2 cellular contexts compared by ENCODE assay signal in the genomic region with DNA sequence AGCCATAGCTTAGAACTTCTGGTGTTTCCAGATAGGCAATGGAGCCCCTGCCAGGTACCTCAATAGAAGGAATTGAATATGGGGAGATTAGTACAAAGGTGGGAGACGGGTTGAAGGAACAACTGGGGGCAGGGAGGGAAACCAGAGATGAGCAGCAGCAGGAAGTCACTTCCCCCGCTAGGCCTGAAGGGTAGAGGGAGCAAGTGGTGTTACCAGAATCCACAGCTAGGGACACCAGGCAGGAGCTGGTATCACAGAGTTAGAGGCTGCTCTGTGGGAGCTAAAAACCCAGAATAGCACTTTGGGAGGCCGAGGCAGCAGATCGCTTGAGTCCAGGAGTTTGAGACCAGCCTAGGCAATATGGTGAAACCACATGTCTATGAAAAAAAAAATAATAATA.
TF ChIP-seq lines count a peak whose summit lies in the region.

No MANE protein-coding gene starts in this region.

TF ChIP-seq in HEK293T, 16 proteins besides CTCF, POLR2A, EP300 and RAD21:
- TF ChIP-seq SP1 (IDR thresholded peaks at IDR 0.05) = no peak
- TF ChIP-seq L3MBTL2 (conservative IDR thresholded peaks at IDR 0.05) = no peak
- no peak for TF ChIP-seq BHLHE40 (IDR thresholded peaks at IDR 0.05; ENCODE audit: borderline replicate concordance)
- no peak for TF ChIP-seq CTBP1 (IDR thresholded peaks at IDR 0.05; ENCODE audit: borderline replicate concordance)

TF ChIP-seq in K562, 482 proteins besides CTCF, POLR2A, EP300 and RAD21:
- TF ChIP-seq POLR3G (IDR thresholded peaks at IDR 0.05; ENCODE audit: extremely low read depth, insufficient read length, insufficient replicate concordance) (no peak), ESRRB (CRISPR knock-in tag; IDR thresholded peaks at IDR 0.05; ENCODE audit: borderline replicate concordance) (no peak), ATF7 (IDR thresholded peaks at IDR 0.05) (no peak), ELF4 (CRISPR knock-in tag; IDR thresholded peaks at IDR 0.05) (no peak), EHMT2 (IDR thresholded peaks at IDR 0.05) (no peak), ZNF324 (CRISPR knock-in tag; IDR thresholded peaks at IDR 0.05) (no peak), HMGN3 (IDR thresholded peaks at IDR 0.05; ENCODE audit: borderline replicate concordance, extremely low read depth, insufficient read length, low read depth, low read length) (no peak), CBFB (CRISPR knock-in tag; IDR thresholded peaks at IDR 0.05) (no peak), ZNF174 (CRISPR knock-in tag; IDR thresholded peaks at IDR 0.05) (no peak), ZNF140 (CRISPR knock-in tag; IDR thresholded peaks at IDR 0.05) (no peak), ZNF444 (CRISPR knock-in tag; IDR thresholded peaks at IDR 0.05) (no peak), ZNF354B (CRISPR knock-in tag; IDR thresholded peaks at IDR 0.05) (no peak), SMAD4 (CRISPR knock-in tag; conservative IDR thresholded peaks at IDR 0.05) (no peak)
- TF ChIP-seq, protein P1, sequence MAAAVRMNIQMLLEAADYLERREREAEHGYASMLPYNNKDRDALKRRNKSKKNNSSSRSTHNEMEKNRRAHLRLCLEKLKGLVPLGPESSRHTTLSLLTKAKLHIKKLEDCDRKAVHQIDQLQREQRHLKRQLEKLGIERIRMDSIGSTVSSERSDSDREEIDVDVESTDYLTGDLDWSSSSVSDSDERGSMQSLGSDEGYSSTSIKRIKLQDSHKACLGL (CRISPR knock-in tag; IDR thresholded peaks at IDR 0.05; ENCODE audit: borderline replicate concordance, poor library complexity, severe bottlenecking) = no peak
- TF ChIP-seq, protein P2, sequence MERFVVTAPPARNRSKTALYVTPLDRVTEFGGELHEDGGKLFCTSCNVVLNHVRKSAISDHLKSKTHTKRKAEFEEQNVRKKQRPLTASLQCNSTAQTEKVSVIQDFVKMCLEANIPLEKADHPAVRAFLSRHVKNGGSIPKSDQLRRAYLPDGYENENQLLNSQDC (CRISPR knock-in tag; IDR thresholded peaks at IDR 0.05) = no peak
- TF ChIP-seq, protein P3, sequence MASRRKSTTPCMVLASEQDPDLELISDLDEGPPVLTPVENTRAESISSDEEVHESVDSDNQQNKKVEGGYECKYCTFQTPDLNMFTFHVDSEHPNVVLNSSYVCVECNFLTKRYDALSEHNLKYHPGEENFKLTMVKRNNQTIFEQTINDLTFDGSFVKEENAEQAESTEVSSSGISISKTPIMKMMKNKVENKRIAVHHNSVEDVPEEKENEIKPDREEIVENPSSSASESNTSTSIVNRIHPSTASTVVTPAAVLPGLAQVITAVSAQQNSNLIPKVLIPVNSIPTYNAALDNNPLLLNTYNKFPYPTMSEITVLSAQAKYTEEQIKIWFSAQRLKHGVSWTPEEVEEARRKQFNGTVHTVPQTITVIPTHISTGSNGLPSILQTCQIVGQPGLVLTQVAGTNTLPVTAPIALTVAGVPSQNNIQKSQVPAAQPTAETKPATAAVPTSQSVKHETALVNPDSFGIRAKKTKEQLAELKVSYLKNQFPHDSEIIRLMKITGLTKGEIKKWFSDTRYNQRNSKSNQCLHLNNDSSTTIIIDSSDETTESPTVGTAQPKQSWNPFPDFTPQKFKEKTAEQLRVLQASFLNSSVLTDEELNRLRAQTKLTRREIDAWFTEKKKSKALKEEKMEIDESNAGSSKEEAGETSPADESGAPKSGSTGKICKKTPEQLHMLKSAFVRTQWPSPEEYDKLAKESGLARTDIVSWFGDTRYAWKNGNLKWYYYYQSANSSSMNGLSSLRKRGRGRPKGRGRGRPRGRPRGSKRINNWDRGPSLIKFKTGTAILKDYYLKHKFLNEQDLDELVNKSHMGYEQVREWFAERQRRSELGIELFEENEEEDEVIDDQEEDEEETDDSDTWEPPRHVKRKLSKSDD (conservative IDR thresholded peaks at IDR 0.05; ENCODE audit: low read length) = no peak
- TF ChIP-seq, protein P4, sequence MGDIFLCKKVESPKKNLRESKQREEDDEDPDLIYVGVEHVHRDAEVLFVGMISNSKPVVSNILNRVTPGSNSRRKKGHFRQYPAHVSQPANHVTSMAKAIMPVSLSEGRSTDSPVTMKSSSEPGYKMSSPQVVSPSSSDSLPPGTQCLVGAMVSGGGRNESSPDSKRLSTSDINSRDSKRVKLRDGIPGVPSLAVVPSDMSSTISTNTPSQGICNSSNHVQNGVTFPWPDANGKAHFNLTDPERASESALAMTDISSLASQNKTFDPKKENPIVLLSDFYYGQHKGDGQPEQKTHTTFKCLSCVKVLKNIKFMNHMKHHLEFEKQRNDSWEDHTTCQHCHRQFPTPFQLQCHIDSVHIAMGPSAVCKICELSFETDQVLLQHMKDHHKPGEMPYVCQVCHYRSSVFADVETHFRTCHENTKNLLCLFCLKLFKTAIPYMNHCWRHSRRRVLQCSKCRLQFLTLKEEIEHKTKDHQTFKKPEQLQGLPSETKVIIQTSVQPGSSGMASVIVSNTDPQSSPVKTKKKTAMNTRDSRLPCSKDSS (IDR thresholded peaks at IDR 0.05; ENCODE audit: low read depth, partially characterized antibody) = no peak
